In the genomic region with DNA sequence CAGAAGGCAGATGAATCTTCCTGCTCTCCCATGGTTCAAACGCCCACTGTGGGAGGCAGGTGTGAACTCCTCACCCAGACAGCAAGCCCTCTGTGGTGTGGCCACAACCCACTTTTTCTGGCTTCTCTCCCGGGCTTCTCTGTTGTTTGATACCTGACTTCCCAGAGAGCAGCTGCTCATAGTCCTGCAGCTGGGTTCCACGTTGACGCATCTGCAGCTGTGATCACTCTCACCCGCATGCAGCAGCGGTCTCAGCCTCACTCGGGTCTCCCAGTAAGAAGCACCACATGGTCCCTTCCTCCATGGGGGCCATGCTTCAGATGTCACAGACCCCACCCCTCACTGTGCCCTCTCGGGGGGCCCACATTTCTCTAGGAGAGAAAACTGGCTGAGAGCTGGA, we compare ENCODE assay signal across 21 cellular contexts. TPM values are rescaled to one million over a fixed set of nuclear protein-coding genes. Genes with fewer than 3 reads are reported as not detected.
DNase-seq lines count a peak whose midpoint lies in the region; ATAC-seq, FAIRE-seq and TF ChIP-seq lines count a peak whose summit lies in the region.
"Had no signal": no experiment of that assay in that cellular context is flagged by ENCODE, and none has a peak within 500 bp of the region (broad histone marks: within the 10 kb centered on the region; RNA-seq: fewer than 3 reads in every experiment).

No MANE protein-coding gene starts in this region.

- in situ Hi-C loops in K562 (cut with MboI) = no loop called here

- H3K4me3 ChIP-seq in K562 = no peak overlapping the region
- H3K4me3 ChIP-seq in stomach = no peak overlapping the region
- H3K4me3 ChIP-seq in suprapubic skin = no peak overlapping the region
- H3K4me3 ChIP-seq: heart left ventricle, left ventricle myocardium inferior, mucosa of descending colon, tibial artery had no signal

- POLR2A ChIA-PET in K562 (lab: Yijun Ruan, JAX) = no interaction called here

- H3K27me3 ChIP-seq in K562 (ENCODE audit: control insufficient read depth in 2 of 2, insufficient read depth in 2 of 2, low read length in 2 of 2) = no peaks in the 10 kb centered on the region
- no peaks in the 10 kb centered on the region for H3K27me3 ChIP-seq in stomach
- H3K27me3 ChIP-seq in suprapubic skin = no peaks in the 10 kb centered on the region
- H3K27me3 ChIP-seq: heart left ventricle, tibial artery had no signal

- H3K27ac ChIP-seq in K562 (ENCODE audit: extremely low read depth, low read depth, low read length) (no peak overlapping the region), stomach (no peak overlapping the region), suprapubic skin (no peak overlapping the region)
- H3K27ac ChIP-seq: heart left ventricle, left ventricle myocardium inferior, tibial artery, WERI-Rb-1 had no signal

- H3K79me2 ChIP-seq in K562 (ENCODE audit: control insufficient read depth, insufficient read depth, low read length) = no peaks in the 10 kb centered on the region

- BruUV-seq in K562 (replicated peaks; lab: Mats Ljungman, UMichigan) = no TSS peak

- DNase-seq in activated effector memory CD4-positive, alpha-beta T cell treated with anti-CD3 and anti-CD28 coated beads, Interleukin-2, amount 50 U/mL, for 16 hours = peak; percentile 34
- DNase-seq in activated effector memory CD4-positive, alpha-beta T cell treated with Interleukin-2 at 50 U/mL for 16 hours = no peak
- DNase-seq in NAMALWA (ENCODE audit: low spot score) = peak; percentile 45
- DNase-seq in K562 (ENCODE audit: extremely low read depth in 1 of 4, low spot score in 3 of 4) = no peak
- DNase-seq in stomach = peak; percentile 25
- no peak for DNase-seq in RKO (ENCODE audit: low spot score)
- no peak for DNase-seq in nucleus accumbens (lab: John Stamatoyannopoulos, UW)
- DNase-seq in suprapubic skin (ENCODE audit: low spot score in 2 of 2) = no peak
- DNase-seq: activated CD4-positive, alpha-beta T cell treated with anti-CD3 and anti-CD28 coated beads, Interleukin-2, amount 50 U/mL, for 48 hours; activated naive CD4-positive, alpha-beta T cell treated with anti-CD3 and anti-CD28 coated beads, Interleukin-2, amount 50 U/mL, for 16 hours; activated T-cell treated with anti-CD3 and anti-CD28 coated beads, Interleukin-2, amount 50 U/mL, for 1 hour; CD4-positive, alpha-beta memory T cell; heart left ventricle; KBM-7; left ventricle myocardium inferior; mucosa of descending colon; NCI-H1048; NCI-H226; Right ventricle myocardium superior; WERI-Rb-1 had no signal

- no peaks in the 10 kb centered on the region for H3K9me3 ChIP-seq in K562 (replicated peaks; ENCODE audit: control insufficient read depth, insufficient read depth, low read depth, low read length)
- H3K9me3 ChIP-seq in stomach = no peaks in the 10 kb centered on the region
- no peaks in the 10 kb centered on the region for H3K9me3 ChIP-seq in suprapubic skin
- H3K9me3 ChIP-seq: heart left ventricle, left ventricle myocardium inferior, mucosa of descending colon, tibial artery had no signal

- TF ChIP-seq CTCF in K562 (IDR thresholded peaks at IDR 0.05 in 2 of 3, conservative IDR thresholded peaks at IDR 0.05 in 1 of 3; ENCODE audit: insufficient read depth in 2 of 3, low read depth in 1 of 3, low read length in 3 of 3) = no peak
- no peak for TF ChIP-seq CTCF in stomach (IDR thresholded peaks at IDR 0.05)
- TF ChIP-seq CTCF in suprapubic skin (IDR thresholded peaks at IDR 0.05) = no peak

- no peaks in the 10 kb centered on the region for H3K9me1 ChIP-seq in K562 (ENCODE audit: control insufficient read depth, insufficient read depth, low read length)

- H4K20me1 ChIP-seq in K562 (replicated peaks; ENCODE audit: control insufficient read depth, insufficient read depth, low read length) = no peaks in the 10 kb centered on the region

- TF ChIP-seq RAD21 in K562 (CRISPR knock-in tag; conservative IDR thresholded peaks at IDR 0.05 in 1 of 2, IDR thresholded peaks at IDR 0.05 in 1 of 2) = no peak

- no peak for TF ChIP-seq POLR2A in K562 (conservative IDR thresholded peaks at IDR 0.05)
- TF ChIP-seq POLR2A in stomach (IDR thresholded peaks at IDR 0.05) = no peak
- no peak for TF ChIP-seq POLR2A in suprapubic skin (IDR thresholded peaks at IDR 0.05)

- no peak for FAIRE-seq in K562 (lab: Jason Lieb, UNC)

- TF ChIP-seq EP300 in K562 (IDR thresholded peaks at IDR 0.05; ENCODE audit: low read length) = no peak
- TF ChIP-seq EP300 in stomach (IDR thresholded peaks at IDR 0.05) = no peak
- TF ChIP-seq EP300 in suprapubic skin (IDR thresholded peaks at IDR 0.05) = no peak

- intact Hi-C loops in K562 (cut with micrococcal nuclease) = no loop called here
- intact Hi-C loops in stomach (cut with DNase I; ENCODE audit: low total_unique reads) = no loop called here

- H3K4me2 ChIP-seq in K562 (ENCODE audit: insufficient read depth, low read length) = no peak overlapping the region

- H3K9ac ChIP-seq in K562 (ENCODE audit: insufficient read depth in 1 of 2, low read depth in 2 of 2, low read length in 2 of 2) = no peak overlapping the region

- ATAC-seq in K562 = no peak; the same call in 2 of the 3 replicates
- ATAC-seq: heart left ventricle, mucosa of descending colon had no signal

- H2AFZ ChIP-seq in K562 (ENCODE audit: low read depth, low read length) = 0 out of 2 replicates have a peak overlapping the region, but pooled peaks have one; percentile 4

- CTCF ChIA-PET in K562 (lab: Yijun Ruan, JAX; ENCODE audit: low intra/inter-chr PET ratio) = no interaction called here

- H3K36me3 ChIP-seq in K562 (ENCODE audit: control insufficient read depth, insufficient read depth, low read length) = no peaks in the 10 kb centered on the region
- peaks cover 0 to 4% (median 0%) of the 10 kb centered on the region in 4 donors for H3K36me3 ChIP-seq in stomach
- H3K36me3 ChIP-seq in suprapubic skin = no peaks in the 10 kb centered on the region
- H3K36me3 ChIP-seq: heart left ventricle, left ventricle myocardium inferior, WERI-Rb-1 had no signal

- peaks cover 0 to 8% of the 10 kb centered on the region in 2 experiments; a peak in 2 of 5 replicates for H3K4me1 ChIP-seq in K562 (replicated peaks in 1 of 2; ENCODE audit: control insufficient read depth in 2 of 2, insufficient read depth in 2 of 2, low read length in 2 of 2)
- no peaks in the 10 kb centered on the region for H3K4me1 ChIP-seq in stomach
- no peaks in the 10 kb centered on the region for H3K4me1 ChIP-seq in suprapubic skin
- H3K4me1 ChIP-seq: left ventricle myocardium inferior, tibial artery had no signal

- 32% methylated on average over 8 of the region's 8 CpGs for WGBS in K562 (ENCODE audit: insufficient coverage, low coverage, missing lambda C conversion rate)
- WGBS in stomach, 5 donors = 37 to 62% (median 49%) methylated on average over 8 of the region's 8 CpGs
- WGBS in suprapubic skin = 53% methylated on average over 8 of the region's 8 CpGs

RNA-seq across cellular contexts. Expression of a gene that starts 3.5 kb away (rescaled TPM):
- 1.2 and 2.8 TPM in 2 replicates for total RNA-seq in K562 (2011; cell fraction: chromatin; rRNA removed; ENCODE audit: low replicate concordance)
- total RNA-seq in K562 (2011; cell fraction: nucleolus; rRNA removed) = 1.6 and 2.0 TPM in 2 replicates
- 1.2 and 1.5 TPM in 2 replicates for total RNA-seq in K562 (2011; cell fraction: nucleoplasm; rRNA removed)
- total RNA-seq in K562 (2014; rRNA removed) (0.36 and 0.57 TPM in 2 replicates), K562 (2014; rRNA removed; fragmentation: Illumina TruSeq; extraction: Trizol) (0.33 and 0.45 TPM in 2 replicates), K562 (2015; rRNA removed; fragmentation: Illumina TruSeq; extraction: Trizol) (0.58 and 0.64 TPM in 2 replicates), K562 (2021) (0.58 and 0.60 TPM in 2 replicates), stomach (1 to 10 TPM in 3 of 5 donors, not detected in 2; 2.0 to 6.4 (median 3.5) TPM), suprapubic skin (100 to 1,000 TPM in 3 of 4 donors, 10 to 100 TPM in 1; 45.3 to 805 (median 558) TPM)
- polyA plus RNA-seq in K562 (2011; rRNA removed) (0.55 and 0.72 TPM in 2 replicates), K562 (2014; fragmentation: Illumina TruSeq; extraction: Trizol) (0.45 and 0.60 TPM in 2 replicates), K562 (2014; fragmentation: Nextera tagmentation; extraction: Ambion mirVana) (under 1 TPM in 1 of 2 experiments, not detected in 1; 0.17 TPM), K562 (2014; rRNA removed) (0.49 and 0.71 TPM in 2 replicates), stomach (under 1 TPM; 0.44 to 0.90 (median 0.46) TPM)
- 0.43 and 0.48 TPM in 2 replicates for polyA plus RNA-seq in K562 (2011; cell fraction: cytosol; rRNA removed)
- polyA plus RNA-seq in K562 (2011; cell fraction: nucleus; rRNA removed) = 0.63 TPM in 2 replicates
- 0.62 and 0.97 TPM in 2 replicates for polyA plus RNA-seq in K562 (2012)
- 0.42 and 0.81 TPM in 2 replicates for polyA minus RNA-seq in K562 (2011; rRNA and poly(A)+ RNA removed)
- not detected in 2 replicates for polyA minus RNA-seq in K562 (2011; cell fraction: cytosol; rRNA and poly(A)+ RNA removed)
- 0.22 and 0.27 TPM in 2 replicates for polyA minus RNA-seq in K562 (2011; cell fraction: nucleus; rRNA and poly(A)+ RNA removed)

RNA-seq across cellular contexts. Expression of a gene that starts 43.1 kb away (rescaled TPM):
- 26.7 and 49.0 TPM in 2 replicates for total RNA-seq in K562 (2011; cell fraction: chromatin; rRNA removed; ENCODE audit: low replicate concordance)
- total RNA-seq in K562 (2011; cell fraction: nucleolus; rRNA removed) = 16.5 and 18.2 TPM in 2 replicates
- total RNA-seq in K562 (2011; cell fraction: nucleoplasm; rRNA removed) = 38.7 and 66.3 TPM in 2 replicates
- total RNA-seq in K562 (2014; rRNA removed) = 7.6 and 7.9 TPM in 2 replicates
- 8.3 and 9.1 TPM in 2 replicates for total RNA-seq in K562 (2014; rRNA removed; fragmentation: Illumina TruSeq; extraction: Trizol)
- total RNA-seq in K562 (2015; rRNA removed; fragmentation: Illumina TruSeq; extraction: Trizol) = 6.7 and 7.1 TPM in 2 replicates
- 13.4 and 19.8 TPM in 2 replicates for total RNA-seq in K562 (2021)
- polyA plus RNA-seq in K562 (2011; rRNA removed) = 26.7 and 35.9 TPM in 2 replicates
- 10.5 and 14.7 TPM in 2 replicates for polyA plus RNA-seq in K562 (2011; cell fraction: cytosol; rRNA removed)
- 49.2 and 59.8 TPM in 2 replicates for polyA plus RNA-seq in K562 (2011; cell fraction: nucleus; rRNA removed)
- 8.5 and 11.4 TPM in 2 replicates for polyA plus RNA-seq in K562 (2012)
- 11.5 and 13.0 TPM in 2 replicates for polyA plus RNA-seq in K562 (2014; fragmentation: Illumina TruSeq; extraction: Trizol)
- polyA plus RNA-seq in K562 (2014; fragmentation: Nextera tagmentation; extraction: Ambion mirVana) = 10 to 100 TPM in 1 of 2 experiments, 1 to 10 TPM in 1; 9.0 to 11.0 TPM
- 13.2 and 15.6 TPM in 2 replicates for polyA plus RNA-seq in K562 (2014; rRNA removed)
- 18.7 and 32.2 TPM in 2 replicates for polyA minus RNA-seq in K562 (2011; rRNA and poly(A)+ RNA removed)
- polyA minus RNA-seq in K562 (2011; cell fraction: cytosol; rRNA and poly(A)+ RNA removed) = 7.8 and 13.7 TPM in 2 replicates
- polyA minus RNA-seq in K562 (2011; cell fraction: nucleus; rRNA and poly(A)+ RNA removed) = 24.8 and 26.5 TPM in 2 replicates
- 10 to 100 TPM in 4 of 5 donors, 1 to 10 TPM in 1; 8.1 to 40.2 (median 26.8) TPM for total RNA-seq in stomach
- polyA plus RNA-seq in stomach = 10 to 100 TPM in 1 of 3 donors, 1 to 10 TPM in 2; 9.1 to 16.3 (median 9.3) TPM
- total RNA-seq in suprapubic skin = 10 to 100 TPM; 12.5 to 18.6 (median 15.7) TPM

Comparison
In these comparisons a context has a peak if more than half of its experiments do, and no peak if none do; other contexts are left out.
1. DNase-seq: peak in activated effector memory CD4-positive, alpha-beta T cell treated with anti-CD3 and anti-CD28 coated beads, Interleukin-2, amount 50 U/mL, for 16 hours (single experiment), NAMALWA (single experiment) and stomach (single experiment); none in activated effector memory CD4-positive, alpha-beta T cell treated with Interleukin-2 at 50 U/mL for 16 hours (single experiment), K562 (0 of 4), RKO (single experiment), nucleus accumbens (0 of 56) and suprapubic skin (0 of 2).
2. RNA of a gene that starts 3.5 kb away (total RNA-seq): 45.3 to 805 TPM in suprapubic skin; 2.0 to 6.4 TPM in stomach and 0.33 to 2.8 TPM in K562; every median in the first group is over 4 times any median in the second.